Comparison of ENCODE assay signal across 23 cellular contexts in genomic region chr18:58114766-58115165, GRCh38.
"Had no signal": no experiment of that assay in that cellular context is flagged by ENCODE, and none has a peak within 500 bp of the region (broad histone marks: within the 10 kb centered on the region; RNA-seq: fewer than 3 reads in every experiment).

No MANE protein-coding gene starts in this region.

- H3K27ac Mint-ChIP-seq: dendritic cell treated with granulocyte-macrophage colony-stimulating factor and Interleukin-4, amounts not matched to agents 40 ng/mL and 50 ng/mL, for 4 days; naive B cell; nephron had no signal

- H3K36me3 Mint-ChIP-seq: naive B cell; stimulated activated naive B cell treated with anti-CD40 and anti-IgM and Interleukin-4, amounts not matched to agents 10 μg/mL and 1 μg/mL and 100 μg/mL, for 72 hours had no signal

- H3K9me3 ChIP-seq: heart left ventricle, spleen, testis, tibial nerve, upper lobe of right lung had no signal

- H3K27me3 Mint-ChIP-seq: stimulated activated naive B cell treated with anti-CD40 and anti-IgM and Interleukin-4, amounts not matched to agents 10 μg/mL and 1 μg/mL and 100 μg/mL, for 72 hours had no signal

- H3K27ac ChIP-seq: heart left ventricle, spleen, testis, tibial nerve, upper lobe of right lung had no signal

- ATAC-seq: heart left ventricle; left colon; left ventricle myocardium superior; sciatic nerve; stimulated activated naive B cell treated with anti-CD40 and anti-IgM and Interleukin-4, amounts not matched to agents 10 μg/mL and 1 μg/mL and 100 μg/mL, for 72 hours; stimulated activated naive CD8-positive, alpha-beta T cell treated with anti-CD3 and anti-CD28 coated beads, Interleukin-15, amount 100 ng/mL, for 72 hours; upper lobe of right lung had no signal

- H3K4me3 Mint-ChIP-seq: dendritic cell treated with granulocyte-macrophage colony-stimulating factor and Interleukin-4, amounts not matched to agents 40 ng/mL and 50 ng/mL, for 4 days; naive B cell; nephron; stimulated activated naive B cell treated with anti-CD40 and anti-IgM and Interleukin-4, amounts not matched to agents 10 μg/mL and 1 μg/mL and 100 μg/mL, for 72 hours; stimulated activated naive CD8-positive, alpha-beta T cell treated with anti-CD3 and anti-CD28 coated beads, Interleukin-15, amount 100 ng/mL, for 72 hours had no signal

- H3K4me3 ChIP-seq: heart left ventricle, lung, spleen, testis, tibial nerve, upper lobe of right lung had no signal

- H3K4me1 ChIP-seq: testis had no signal

- H3K36me3 ChIP-seq: heart left ventricle, spleen, tibial nerve, upper lobe of right lung had no signal

- H3K27me3 ChIP-seq: heart left ventricle, spleen, testis, tibial nerve, upper lobe of right lung had no signal

- H3K9me3 Mint-ChIP-seq: dendritic cell treated with granulocyte-macrophage colony-stimulating factor and Interleukin-4, amounts not matched to agents 40 ng/mL and 50 ng/mL, for 4 days; naive B cell; nephron; stimulated activated naive B cell treated with anti-CD40 and anti-IgM and Interleukin-4, amounts not matched to agents 10 μg/mL and 1 μg/mL and 100 μg/mL, for 72 hours; stimulated activated naive CD8-positive, alpha-beta T cell treated with anti-CD3 and anti-CD28 coated beads, Interleukin-15, amount 100 ng/mL, for 72 hours had no signal

- DNase-seq: erythroblast; foreskin melanocyte; heart left ventricle; hippocampal formation; left colon; left ventricle myocardium superior; mesenchymal stem cell; midbrain; naive B cell; posterior cingulate gyrus; spleen; stimulated activated CD4-positive, alpha-beta T cell treated with anti-CD3 and anti-CD28 coated beads, Interleukin-15, amount 100 ng/mL, for 24 hours; stimulated activated CD4-positive, alpha-beta T cell treated with anti-CD3 and anti-CD28 coated beads, Interleukin-1b, Interleukin-23, amount 100 ng/mL, for 48 hours; stimulated activated CD4-positive, alpha-beta T cell treated with anti-CD3 and anti-CD28 coated beads, Interleukin-4, amount 100 ng/mL, for 24 hours; stimulated activated naive B cell treated with anti-CD40 and anti-IgM and Interleukin-4, amounts not matched to agents 10 μg/mL and 1 μg/mL and 100 μg/mL, for 72 hours; stimulated activated naive CD8-positive, alpha-beta T cell treated with anti-CD3 and anti-CD28 coated beads, Interleukin-15, amount 100 ng/mL, for 72 hours; testis; upper lobe of right lung had no signal
